27 cellular contexts compared by ENCODE assay signal in genomic region chr3:169969696-169970095, GRCh38. TPM values are rescaled to one million over a fixed set of nuclear protein-coding genes. Genes with fewer than 3 reads are reported as not detected.
DNase-seq lines count a peak whose midpoint lies in the region; ATAC-seq and TF ChIP-seq lines count a peak whose summit lies in the region.
"Had no signal": no experiment of that assay in that cellular context is flagged by ENCODE, and none has a peak within 500 bp of the region (broad histone marks: within the 10 kb centered on the region; RNA-seq: fewer than 3 reads in every experiment).

No MANE protein-coding gene starts in this region.

- peaks cover 78% of the 10 kb centered on the region for H3K79me2 ChIP-seq in neural cell (replicated peaks; ENCODE audit: insufficient read depth, low read length)

- H2AFZ ChIP-seq in neural cell (ENCODE audit: low read depth, low read length): no peak overlapping the region
- H2AFZ ChIP-seq: parathyroid adenoma had no signal

- H3K36me3 Mint-ChIP-seq in CD4-positive, alpha-beta memory T cell: peaks cover 9 to 32% of the 10 kb centered on the region in 2 donors
- H3K36me3 Mint-ChIP-seq in activated T-helper 17 cell treated with anti-CD3 and anti-CD28 coated beads, Interleukin-2, amount 50 U/mL, for 72 hours (ENCODE audit: low read depth): peaks cover 77% of the 10 kb centered on the region

- intact Hi-C loops in CD4-positive, alpha-beta memory T cell (cut with micrococcal nuclease): loop anchor here (5.0 to 10.0 kb wide), 2 partner anchors 253 to 905 kb away; partner anchors contain the start of genes PRKCI and RPL22L1
- intact Hi-C loops in psoas muscle (cut with DNase I): loop anchor here (5.0 to 10.0 kb wide), 3 partner anchors 107 to 192 kb away; no protein-coding TSS in a partner anchor
- intact Hi-C loops in lower lobe of right lung (cut with DNase I): no loop called here

- POLR2A ChIA-PET in CD4-positive, alpha-beta memory T cell (lab: Charles Lee; ENCODE audit: partially characterized antibody): interaction anchor here (0.6 to 1.5 kb wide), 2 partner anchors 29 to 197 kb away, joined by 3 read pairs; partner anchors contain the start of gene MYNN
- POLR2A ChIA-PET in HEK293T (lab: Yijun Ruan, JAX): interaction anchor here (0.6 kb wide), 1 partner anchor 20 kb away, joined by 3 read pairs; no protein-coding TSS in a partner anchor

- H3K9me2 ChIP-seq in neural cell (ENCODE audit: insufficient read depth, low read length): no peaks in the 10 kb centered on the region

- no peak overlapping the region for H3K9ac ChIP-seq in neural cell (ENCODE audit: low read length)
- H3K9ac ChIP-seq: parathyroid adenoma had no signal

- no peak overlapping the region for H3K4me2 ChIP-seq in neural cell (ENCODE audit: low read length)

- H3K27me3 Mint-ChIP-seq in CD4-positive, alpha-beta memory T cell: no peaks in the 10 kb centered on the region
- no peaks in the 10 kb centered on the region for H3K27me3 Mint-ChIP-seq in activated T-helper 17 cell treated with anti-CD3 and anti-CD28 coated beads, Interleukin-2, amount 50 U/mL, for 72 hours

- H3K4me3 Mint-ChIP-seq in CD4-positive, alpha-beta memory T cell: peak overlapping the region in 1 of 8 donors; percentile 44
- peak overlapping the region; percentile 95 for H3K4me3 Mint-ChIP-seq in activated T-helper 17 cell treated with anti-CD3 and anti-CD28 coated beads, Interleukin-2, amount 50 U/mL, for 72 hours

- H3K4me1 Mint-ChIP-seq in CD4-positive, alpha-beta memory T cell: peaks cover 58 to 84% (median 69%) of the 10 kb centered on the region in 4 donors
- H3K4me1 Mint-ChIP-seq in activated T-helper 17 cell treated with anti-CD3 and anti-CD28 coated beads, Interleukin-2, amount 50 U/mL, for 72 hours: peaks cover 53% of the 10 kb centered on the region

- WGBS in psoas muscle, 3 donors: 63 to 69% (median 68%) methylated on average over 1 of the region's 1 CpG

- no peak overlapping the region for H3K4me3 ChIP-seq in CD4-positive, alpha-beta memory T cell (ENCODE audit: low read length in 2 of 2)
- H3K4me3 ChIP-seq in neural cell (ENCODE audit: low read length): peak overlapping the region; percentile 88
- H3K4me3 ChIP-seq in psoas muscle: no peak overlapping the region
- H3K4me3 ChIP-seq in lower lobe of right lung: no peak overlapping the region
- H3K4me3 ChIP-seq: adrenal gland, heart left ventricle, transverse colon had no signal

- TF ChIP-seq CTCF in neural cell (IDR thresholded peaks at IDR 0.05; ENCODE audit: poor library complexity, severe bottlenecking) (no peak), psoas muscle (IDR thresholded peaks at IDR 0.05) (no peak), lower lobe of right lung (IDR thresholded peaks at IDR 0.05) (no peak)

- H4K20me1 ChIP-seq in neural cell (ENCODE audit: insufficient read depth): peaks cover 7% of the 10 kb centered on the region

- no peaks in the 10 kb centered on the region for H3K27me3 ChIP-seq in CD4-positive, alpha-beta memory T cell (ENCODE audit: insufficient read depth, low read length)
- H3K27me3 ChIP-seq in neural cell (ENCODE audit: insufficient read depth, low read depth, low read length) (no peaks in the 10 kb centered on the region), psoas muscle (ENCODE audit: insufficient read depth in 3 of 3, low read length in 2 of 3) (no peaks in the 10 kb centered on the region), lower lobe of right lung (ENCODE audit: low read depth) (no peaks in the 10 kb centered on the region)
- H3K27me3 ChIP-seq: adrenal gland, brain microvascular endothelial cell, heart left ventricle, transverse colon had no signal

- no peak for TF ChIP-seq EP300 in neural cell (conservative IDR thresholded peaks at IDR 0.05; ENCODE audit: poor library complexity, severe bottlenecking)

- H3K27ac Mint-ChIP-seq in CD4-positive, alpha-beta memory T cell: peak overlapping the region in 6 of 7 donors; percentile 13 to 100 (median 48)
- no peak overlapping the region for H3K27ac Mint-ChIP-seq in activated T-helper 17 cell treated with anti-CD3 and anti-CD28 coated beads, Interleukin-2, amount 50 U/mL, for 72 hours

- peaks cover 0 to 3% (median 0%) of the 10 kb centered on the region in 8 donors for H3K9me3 Mint-ChIP-seq in CD4-positive, alpha-beta memory T cell
- H3K9me3 Mint-ChIP-seq in activated T-helper 17 cell treated with anti-CD3 and anti-CD28 coated beads, Interleukin-2, amount 50 U/mL, for 72 hours: no peaks in the 10 kb centered on the region
- H3K9me3 Mint-ChIP-seq: WTC11 had no signal

- no peak for TF ChIP-seq RAD21 in neural cell (conservative IDR thresholded peaks at IDR 0.05)

- H3F3A ChIP-seq in neural cell (ENCODE audit: insufficient read depth, low read length, poor library complexity, severe bottlenecking): peaks cover 7% of the 10 kb centered on the region

- H3K4me1 ChIP-seq in CD4-positive, alpha-beta memory T cell (ENCODE audit: insufficient read depth, low read length): peaks cover 64% of the 10 kb centered on the region
- H3K4me1 ChIP-seq in psoas muscle: peaks cover 50% of the 10 kb centered on the region
- peaks cover 55% of the 10 kb centered on the region for H3K4me1 ChIP-seq in lower lobe of right lung

- no peaks in the 10 kb centered on the region for H3K9me3 ChIP-seq in CD4-positive, alpha-beta memory T cell (ENCODE audit: control insufficient read depth in 1 of 2, low read length in 2 of 2)
- no peaks in the 10 kb centered on the region for H3K9me3 ChIP-seq in neural cell (ENCODE audit: low read length)
- no peaks in the 10 kb centered on the region for H3K9me3 ChIP-seq in psoas muscle
- no peaks in the 10 kb centered on the region for H3K9me3 ChIP-seq in lower lobe of right lung
- H3K9me3 ChIP-seq: adrenal gland, transverse colon had no signal

- no peaks in the 10 kb centered on the region for H3K36me3 ChIP-seq in CD4-positive, alpha-beta memory T cell (ENCODE audit: insufficient read depth, low read length)
- H3K36me3 ChIP-seq in neural cell (ENCODE audit: insufficient read depth, low read length) (no peaks in the 10 kb centered on the region), psoas muscle (ENCODE audit: insufficient read depth in 1 of 2, low read depth in 1 of 2) (peaks cover 0 to 8% of the 10 kb centered on the region in 2 donors), lower lobe of right lung (peaks cover 22% of the 10 kb centered on the region)
- H3K36me3 ChIP-seq: adrenal gland, brain microvascular endothelial cell, transverse colon had no signal

- no peak for ATAC-seq in activated T-helper 17 cell treated with anti-CD3 and anti-CD28 coated beads, Interleukin-2, amount 50 U/mL, for 72 hours (replicated peaks)
- ATAC-seq in psoas muscle (no peak), HG03442 (IDR thresholded peaks at IDR 0.05; ENCODE audit: unreplicated experiment) (no peak), GM21576 (IDR thresholded peaks at IDR 0.05; ENCODE audit: unreplicated experiment) (no peak), lower lobe of right lung (no peak)
- ATAC-seq: HCT116, heart left ventricle, sciatic nerve, WTC11 had no signal

- H3K27ac ChIP-seq in CD4-positive, alpha-beta memory T cell (ENCODE audit: low read depth, low read length): no peak overlapping the region
- H3K27ac ChIP-seq in neural cell (ENCODE audit: low read length) (no peak overlapping the region), psoas muscle (no peak overlapping the region), lower lobe of right lung (no peak overlapping the region)
- H3K27ac ChIP-seq: adrenal gland, brain microvascular endothelial cell, heart left ventricle, parathyroid adenoma, transverse colon had no signal

- CTCF ChIA-PET in CD4-positive, alpha-beta memory T cell (lab: Charles Lee; ENCODE audit: partially characterized antibody): interaction anchor here (0.7 kb wide), 2 partner anchors 108 to 197 kb away, joined by 3 to 4 read pairs; no protein-coding TSS in a partner anchor
- CTCF ChIA-PET in HEK293T (lab: Yijun Ruan, JAX): interaction anchor here (0.7 kb wide), 1 partner anchor 840 kb away, joined by 4 read pairs; no protein-coding TSS in a partner anchor

- no peak for DNase-seq in CD4-positive, alpha-beta memory T cell
- DNase-seq in HEK293T (ENCODE audit: extremely low spot score) (no peak), psoas muscle (no peak), lower lobe of right lung (no peak)
- DNase-seq: activated CD4-positive, alpha-beta T cell treated with anti-CD3 and anti-CD28 coated beads, Interleukin-2, amount 50 U/mL, for 4 hours; activated CD8-positive, alpha-beta memory T cell treated with anti-CD3 and anti-CD28 coated beads, Interleukin-2, amount 50 U/mL, for 48 hours; activated effector memory CD4-positive, alpha-beta T cell treated with anti-CD3 and anti-CD28 coated beads, Interleukin-2, amount 50 U/mL, for 16 hours; adrenal gland; brain microvascular endothelial cell; DMS53; heart left ventricle; MM.1S; NCI-H1417 treated with DMSO at 0.1 percent for 48 hours; NCI-H446 treated with DMSO at 0.1 percent for 48 hours; SHP77 treated with DMSO at 0.1 percent for 48 hours; stimulated activated CD4-positive, alpha-beta T cell treated with anti-CD3 and anti-CD28 coated beads, Interleukin-15, amount 100 ng/mL, for 24 hours; SW 1271; transverse colon had no signal

TF ChIP-seq in neural cell, 6 proteins besides CTCF, POLR2A, EP300 and RAD21 (continues in another document):
- TF ChIP-seq MXI1 (conservative IDR thresholded peaks at IDR 0.05; ENCODE audit: poor library complexity, severe bottlenecking): no peak

RNA-seq across cellular contexts. Expression of gene SEC62, which starts 3.1 kb away (rescaled TPM):
- 100 to 1,000 TPM; 127 to 136 TPM for total RNA-seq in CD4-positive, alpha-beta memory T cell
- polyA plus RNA-seq in CD4-positive, alpha-beta memory T cell: 100 to 1,000 TPM; 153 to 180 TPM
- total RNA-seq in activated T-helper 17 cell treated with anti-CD3 and anti-CD28 coated beads, Interleukin-2, amount 50 U/mL, for 72 hours: 10 to 100 TPM; 64.1 to 78.5 TPM
- polyA plus RNA-seq in neural cell (41.1 and 41.9 TPM in 2 replicates), psoas muscle (10 to 100 TPM; 38.1 to 70.2 (median 61.7) TPM)
- polyA minus RNA-seq in neural cell: 85.2 and 91.9 TPM in 2 replicates
- total RNA-seq in psoas muscle (10 to 100 TPM; 61.5 to 78.2 (median 71.5) TPM), lower lobe of right lung (153 TPM)

RNA-seq across cellular contexts. Expression of gene SAMD7, which starts 58.3 kb away (rescaled TPM):
- total RNA-seq in CD4-positive, alpha-beta memory T cell: not detected
- not detected for polyA plus RNA-seq in CD4-positive, alpha-beta memory T cell
- not detected for total RNA-seq in activated T-helper 17 cell treated with anti-CD3 and anti-CD28 coated beads, Interleukin-2, amount 50 U/mL, for 72 hours
- polyA plus RNA-seq in neural cell (not detected in 2 replicates), psoas muscle (not detected)
- polyA minus RNA-seq in neural cell: not detected in 2 replicates
- total RNA-seq in psoas muscle (not detected), lower lobe of right lung (not detected)
- total RNA-seq: adrenal gland, epithelial cell of proximal tubule, heart left ventricle, sciatic nerve, transverse colon, WTC11 had no signal
- polyA plus RNA-seq: adrenal gland, heart left ventricle had no signal
